Comparison of ENCODE assay signal across 27 cellular contexts in genomic region chr11:10496296-10496936, GRCh38. TPM values are rescaled to one million over a fixed set of nuclear protein-coding genes. Genes with fewer than 3 reads are reported as not detected.
DNase-seq lines count a peak whose midpoint lies in the region; ATAC-seq and TF ChIP-seq lines count a peak whose summit lies in the region.
"Had no signal": no experiment of that assay in that cellular context is flagged by ENCODE, and none has a peak within 500 bp of the region (broad histone marks: within the 10 kb centered on the region; RNA-seq: fewer than 3 reads in every experiment).

No MANE protein-coding gene starts in this region.

- H3K36me3 ChIP-seq in WERI-Rb-1: peaks cover 92% of the 10 kb centered on the region

- H3K9me3 ChIP-seq in WERI-Rb-1 (ENCODE audit: severe bottlenecking): peaks cover 6% of the 10 kb centered on the region

- ATAC-seq in activated naive CD4-positive, alpha-beta T cell treated with anti-CD3 and anti-CD28 coated beads, Interleukin-2, amount 50 U/mL, for 72 hours: no peak
- ATAC-seq in left lobe of liver: no peak
- no peak for ATAC-seq in stimulated activated naive B cell treated with anti-CD40 and anti-IgM and Interleukin-4, amounts not matched to agents 10 μg/mL and 1 μg/mL and 100 μg/mL, for 72 hours (replicated peaks)
- ATAC-seq in HG02938 (IDR thresholded peaks at IDR 0.05; ENCODE audit: unreplicated experiment): no peak
- ATAC-seq: effector memory CD8-positive, alpha-beta T cell; natural killer cell treated with Interleukin-12 subunit alpha and Interleukin-12 subunit beta and Interleukin-15 and Interleukin-18, amount 100 ng/mL, for 72 hours; stimulated activated naive CD8-positive, alpha-beta T cell treated with anti-CD3 and anti-CD28 coated beads, Interleukin-15, Interleukin-2, amounts not matched to agents 100 U/mL and 50 U/mL, for 24 hours had no signal

- peaks cover 0 to 13% of the 10 kb centered on the region in 2 donors for H3K36me3 Mint-ChIP-seq in activated naive CD4-positive, alpha-beta T cell treated with anti-CD3 and anti-CD28 coated beads, Interleukin-2, amount 50 U/mL, for 72 hours
- peaks cover 63 to 83% of the 10 kb centered on the region in 2 donors for H3K36me3 Mint-ChIP-seq in stimulated activated naive B cell treated with anti-CD40 and anti-IgM and Interleukin-4, amounts not matched to agents 10 μg/mL and 1 μg/mL and 100 μg/mL, for 72 hours
- H3K36me3 Mint-ChIP-seq: natural killer cell treated with Interleukin-12 subunit alpha and Interleukin-12 subunit beta and Interleukin-15 and Interleukin-18, amount 100 ng/mL, for 72 hours had no signal

- peak overlapping the region; percentile 31 to 52 for H3K27ac Mint-ChIP-seq in activated naive CD4-positive, alpha-beta T cell treated with anti-CD3 and anti-CD28 coated beads, Interleukin-2, amount 50 U/mL, for 72 hours
- H3K27ac Mint-ChIP-seq in stimulated activated naive B cell treated with anti-CD40 and anti-IgM and Interleukin-4, amounts not matched to agents 10 μg/mL and 1 μg/mL and 100 μg/mL, for 72 hours: peak overlapping the region; percentile 75
- H3K27ac Mint-ChIP-seq: activated CD4-positive, alpha-beta T cell treated with anti-CD3 and anti-CD28 coated beads, Interleukin-2, amount 10 ng/mL, durations not matched to agents 24 days and 14 days; HFFc6; natural killer cell treated with Interleukin-12 subunit alpha and Interleukin-12 subunit beta and Interleukin-15 and Interleukin-18, amount 100 ng/mL, for 72 hours had no signal

- TF ChIP-seq CTCF in WERI-Rb-1 (IDR thresholded peaks at IDR 0.05; ENCODE audit: low read depth, low read length): no peak

- H3K27ac ChIP-seq in WERI-Rb-1: peak overlapping the region; percentile 63
- H3K27ac ChIP-seq: SJCRH30, VCaP had no signal

- no peaks in the 10 kb centered on the region for H3K9me3 Mint-ChIP-seq in activated naive CD4-positive, alpha-beta T cell treated with anti-CD3 and anti-CD28 coated beads, Interleukin-2, amount 50 U/mL, for 72 hours
- H3K9me3 Mint-ChIP-seq in stimulated activated naive B cell treated with anti-CD40 and anti-IgM and Interleukin-4, amounts not matched to agents 10 μg/mL and 1 μg/mL and 100 μg/mL, for 72 hours: no peaks in the 10 kb centered on the region
- H3K9me3 Mint-ChIP-seq: activated CD4-positive, alpha-beta T cell treated with anti-CD3 and anti-CD28 coated beads, Interleukin-2, amount 10 ng/mL, durations not matched to agents 24 days and 14 days; CD8-positive, alpha-beta memory T cell; effector memory CD8-positive, alpha-beta T cell; HFFc6; natural killer cell treated with Interleukin-12 subunit alpha and Interleukin-12 subunit beta and Interleukin-15 and Interleukin-18, amount 100 ng/mL, for 72 hours had no signal

- DNase-seq in activated naive CD4-positive, alpha-beta T cell treated with anti-CD3 and anti-CD28 coated beads, Interleukin-2, amount 50 U/mL, for 72 hours (ENCODE audit: low spot score in 2 of 2): no peak
- no peak for DNase-seq in activated naive CD4-positive, alpha-beta T cell treated with anti-CD3 and anti-CD28 coated beads, Interleukin-2, amount 50 U/mL, for 16 hours
- DNase-seq in WERI-Rb-1 (no peak), left lobe of liver (ENCODE audit: low spot score) (peak; percentile 31), medulla oblongata (ENCODE audit: extremely low spot score) (no peak)
- no peak for DNase-seq in stimulated activated naive B cell treated with anti-CD40 and anti-IgM and Interleukin-4, amounts not matched to agents 10 μg/mL and 1 μg/mL and 100 μg/mL, for 72 hours
- DNase-seq in activated CD4-positive, alpha-beta T cell treated with anti-CD3 and anti-CD28 coated beads for 1 hour: no peak
- DNase-seq: activated CD4-positive, alpha-beta T cell treated with anti-CD3 and anti-CD28 coated beads, Interleukin-2, amount 10 ng/mL, durations not matched to agents 24 days and 14 days; activated effector memory CD4-positive, alpha-beta T cell treated with Interleukin-2 at 50 U/mL for 16 hours; caudate nucleus; CD8-positive, alpha-beta memory T cell; DMS 273 treated with DMSO at 0.1 percent for 48 hours; effector memory CD8-positive, alpha-beta T cell; EL; GOT3; HFFc6; NCI-H1048; NCI-H1694 treated with DMSO at 0.1 percent for 48 hours; NCI-H510A; RPMI8226; SJCRH30; stimulated activated naive CD8-positive, alpha-beta T cell treated with anti-CD3 and anti-CD28 coated beads, Interleukin-15, Interleukin-2, amounts not matched to agents 100 U/mL and 50 U/mL, for 24 hours; SW 1271; T-helper 9 cell had no signal

- no peaks in the 10 kb centered on the region for H3K27me3 ChIP-seq in WERI-Rb-1 (ENCODE audit: insufficient read depth, low read depth, severe bottlenecking)
- H3K27me3 ChIP-seq: SJCRH30 had no signal

- H3K4me1 Mint-ChIP-seq in stimulated activated naive B cell treated with anti-CD40 and anti-IgM and Interleukin-4, amounts not matched to agents 10 μg/mL and 1 μg/mL and 100 μg/mL, for 72 hours: peaks cover 7 to 20% of the 10 kb centered on the region in 2 donors
- H3K4me1 Mint-ChIP-seq: activated CD4-positive, alpha-beta T cell treated with anti-CD3 and anti-CD28 coated beads, Interleukin-2, amount 10 ng/mL, durations not matched to agents 24 days and 14 days; CD8-positive, alpha-beta memory T cell had no signal

- H3K4me3 Mint-ChIP-seq in stimulated activated naive B cell treated with anti-CD40 and anti-IgM and Interleukin-4, amounts not matched to agents 10 μg/mL and 1 μg/mL and 100 μg/mL, for 72 hours: no peak overlapping the region
- H3K4me3 Mint-ChIP-seq: activated CD4-positive, alpha-beta T cell treated with anti-CD3 and anti-CD28 coated beads, Interleukin-2, amount 10 ng/mL, durations not matched to agents 24 days and 14 days; CD8-positive, alpha-beta memory T cell; effector memory CD8-positive, alpha-beta T cell; HFFc6; natural killer cell treated with Interleukin-12 subunit alpha and Interleukin-12 subunit beta and Interleukin-15 and Interleukin-18, amount 100 ng/mL, for 72 hours had no signal

- H3K4me3 ChIP-seq in WERI-Rb-1 (ENCODE audit: low read depth, low read length): no peak overlapping the region
- H3K4me3 ChIP-seq: SJCRH30 had no signal

- no peaks in the 10 kb centered on the region for H3K27me3 Mint-ChIP-seq in stimulated activated naive B cell treated with anti-CD40 and anti-IgM and Interleukin-4, amounts not matched to agents 10 μg/mL and 1 μg/mL and 100 μg/mL, for 72 hours
- H3K27me3 Mint-ChIP-seq: activated CD4-positive, alpha-beta T cell treated with anti-CD3 and anti-CD28 coated beads, Interleukin-2, amount 10 ng/mL, durations not matched to agents 24 days and 14 days; CD8-positive, alpha-beta memory T cell; effector memory CD8-positive, alpha-beta T cell; natural killer cell treated with Interleukin-12 subunit alpha and Interleukin-12 subunit beta and Interleukin-15 and Interleukin-18, amount 100 ng/mL, for 72 hours had no signal

RNA-seq across cellular contexts. Expression of gene AMPD3, which starts 41.4 kb away (rescaled TPM):
- 10 to 100 TPM; 41.9 to 50.5 TPM for total RNA-seq in activated naive CD4-positive, alpha-beta T cell treated with anti-CD3 and anti-CD28 coated beads, Interleukin-2, amount 50 U/mL, for 72 hours
- total RNA-seq in left lobe of liver: 1.4 TPM

RNA-seq across cellular contexts. Expression of gene RNF141, which starts 44.6 kb away (rescaled TPM):
- total RNA-seq in activated naive CD4-positive, alpha-beta T cell treated with anti-CD3 and anti-CD28 coated beads, Interleukin-2, amount 50 U/mL, for 72 hours: 10 to 100 TPM in 1 of 2 donors, 1 to 10 TPM in 1; 9.1 to 12.2 TPM
- 16.9 TPM for total RNA-seq in left lobe of liver

Comparison
In these comparisons a context has a peak if more than half of its experiments do, and no peak if none do; other contexts are left out.
1. RNA of gene AMPD3, which starts 41.4 kb away (total RNA-seq): 41.9 to 50.5 TPM in activated naive CD4-positive, alpha-beta T cell treated with anti-CD3 and anti-CD28 coated beads, Interleukin-2, amount 50 U/mL, for 72 hours; 1.4 TPM in left lobe of liver (single experiment); every median in the first group is over 10 times any median in the second.